ENCODE assay signal across 19 cellular contexts in genomic region chr7:91826377-91826776, GRCh38. TPM values are rescaled to one million over a fixed set of nuclear protein-coding genes. Genes with fewer than 3 reads are reported as not detected.
DNase-seq lines count a peak whose midpoint lies in the region; ATAC-seq and TF ChIP-seq lines count a peak whose summit lies in the region.
"Had no signal": no experiment of that assay in that cellular context is flagged by ENCODE, and none has a peak within 500 bp of the region (broad histone marks: within the 10 kb centered on the region; RNA-seq: fewer than 3 reads in every experiment).

No MANE protein-coding gene starts in this region.

- H3K4me1 ChIP-seq in PC-3 (ENCODE audit: insufficient read depth, low read length), result peaks cover 7% of the 10 kb centered on the region; the same call in 1 of the 2 replicates
- H3K4me1 ChIP-seq: adrenal gland, esophagus muscularis mucosa had no signal

- no TSS peak for BruUV-seq in PC-3 (replicated peaks; lab: Mats Ljungman, UMichigan)

- H3K9me2 ChIP-seq in PC-3 (replicated peaks; ENCODE audit: low read length), result no peaks in the 10 kb centered on the region

- no peak for TF ChIP-seq CTCF in PC-3 (conservative IDR thresholded peaks at IDR 0.05; ENCODE audit: low read depth, low read length)
- TF ChIP-seq CTCF in fibroblast of mammary gland (conservative IDR thresholded peaks at IDR 0.05; ENCODE audit: control insufficient read depth, insufficient read depth, low read depth, low read length), result no peak

- peak; percentile 79 for ATAC-seq in PC-3
- no peak for ATAC-seq in GM19328 (IDR thresholded peaks at IDR 0.05; ENCODE audit: unreplicated experiment)
- no peak for ATAC-seq in GM21737 (IDR thresholded peaks at IDR 0.05; ENCODE audit: unreplicated experiment)
- ATAC-seq: heart right ventricle, Right ventricle myocardium inferior had no signal

- no peaks in the 10 kb centered on the region for H3K79me2 ChIP-seq in PC-3 (ENCODE audit: low read length)

- H3K36me3 ChIP-seq in PC-3 (ENCODE audit: low read depth, low read length), result no peaks in the 10 kb centered on the region
- H3K36me3 ChIP-seq: adrenal gland, thoracic aorta had no signal

- no peaks in the 10 kb centered on the region for H3F3A ChIP-seq in PC-3 (ENCODE audit: low read length, unreplicated experiment)

- no peaks in the 10 kb centered on the region for H3K27me3 ChIP-seq in PC-3 (ENCODE audit: low read length)
- H3K27me3 ChIP-seq: adrenal gland, esophagus muscularis mucosa, heart right ventricle had no signal

- CTCF ChIA-PET in PC-3 (lab: Charles Lee), result no interaction called here

- POLR2A ChIA-PET in PC-3 (lab: Charles Lee; ENCODE audit: unreplicated experiment), result no interaction called here

- no peaks in the 10 kb centered on the region for H4K20me1 ChIP-seq in PC-3 (ENCODE audit: low read length)

- intact Hi-C loops in PC-3 (cut with micrococcal nuclease), result no loop called here

- H3K4me3 ChIP-seq in PC-3 (ENCODE audit: low read length), result no peak overlapping the region
- no peak overlapping the region for H3K4me3 ChIP-seq in fibroblast of mammary gland (ENCODE audit: control insufficient read depth, low read depth, low read length)
- H3K4me3 ChIP-seq: adrenal gland, esophagus muscularis mucosa, heart right ventricle, thoracic aorta had no signal

- H3K9ac ChIP-seq in PC-3 (ENCODE audit: low read length), result no peak overlapping the region

- no peak overlapping the region for H3K27ac ChIP-seq in PC-3 (ENCODE audit: low read length)
- H3K27ac ChIP-seq: adrenal gland, C4-2B, esophagus muscularis mucosa, heart right ventricle, thoracic aorta had no signal

- H3K4me2 ChIP-seq in PC-3 (ENCODE audit: low read length), result no peak overlapping the region

- H3K9me3 ChIP-seq in PC-3 (ENCODE audit: low read length), result no peaks in the 10 kb centered on the region
- H3K9me3 ChIP-seq: adrenal gland, esophagus muscularis mucosa had no signal

- DNase-seq in A172 (ENCODE audit: low spot score) (peak; percentile 33), HCEC 1CT (peak; percentile 20), PC-3 (peak; percentile 57), fibroblast of mammary gland (ENCODE audit: low read depth) (peak; percentile 41), NK-92 (lab: John Stamatoyannopoulos, UW; ENCODE audit: unreplicated experiment) (no peak), NCI-H2171 (lab: John Stamatoyannopoulos, UW) (no peak)
- DNase-seq: activated CD4-positive, alpha-beta T cell treated with anti-CD3 and anti-CD28 coated beads for 48 hours; activated gamma-delta T cell; adrenal gland; central memory CD4-positive, alpha-beta T cell; heart right ventricle; NCI-H1694 treated with DMSO at 0.1 percent for 48 hours; nucleus accumbens had no signal

- no peak overlapping the region for H2AFZ ChIP-seq in PC-3 (ENCODE audit: low read length)

RNA-seq across cellular contexts. Expression of gene MTERF1, which starts 54.1 kb away (rescaled TPM):
- 9.8 and 15.1 TPM in 2 replicates for total RNA-seq in A172 (2014; rRNA removed; shearing (Covaris generic))
- total RNA-seq in PC-3 (2014; rRNA removed), result 4.0 and 10.0 TPM in 2 replicates

Comparison
In these comparisons a context has a peak if more than half of its experiments do, and no peak if none do; other contexts are left out.
1. DNase-seq: peak in A172 (single experiment), HCEC 1CT (single experiment), PC-3 (single experiment) and fibroblast of mammary gland (single experiment); none in NK-92 (single experiment) and NCI-H2171 (single experiment).